19 cellular contexts compared by ENCODE assay signal in genomic region chr1:3117879-3118278, GRCh38. TPM values are rescaled to one million over a fixed set of nuclear protein-coding genes. Genes with fewer than 3 reads are reported as not detected.
"Had no signal": no experiment of that assay in that cellular context is flagged by ENCODE, and none has a peak within 500 bp of the region (broad histone marks: within the 10 kb centered on the region; RNA-seq: fewer than 3 reads in every experiment).

No MANE protein-coding gene starts in this region.

- DNase-seq: cortex of kidney; effector memory CD8-positive, alpha-beta T cell; left ventricle myocardium superior; lower lobe of right lung; natural killer cell; sigmoid colon; stimulated activated CD4-positive, alpha-beta T cell treated with anti-CD3 and anti-CD28 coated beads, Interleukin-2, amount 100 ng/mL, for 24 hours; stimulated activated CD4-positive, alpha-beta T cell treated with anti-CD3 and anti-CD28 coated beads, Interleukin-4, amount 100 ng/mL, for 24 hours; stimulated activated naive CD4-positive, alpha-beta T cell treated with Interleukin-2 at 50 U/mL for 16 hours; stomach; thyroid gland had no signal

- H3K4me1 ChIP-seq: lower lobe of right lung, prostate gland, right atrium auricular region had no signal

- H3K27ac ChIP-seq: lower lobe of right lung, prostate gland, right atrium auricular region, sigmoid colon, stomach, thyroid gland had no signal

- FAIRE-seq: endometrium, frontal cortex, keratinocyte had no signal

- H3K36me3 ChIP-seq: lower lobe of right lung, prostate gland, right atrium auricular region, sigmoid colon, stomach, thyroid gland had no signal

- H3K27me3 ChIP-seq: right atrium auricular region, thyroid gland had no signal

- ATAC-seq: effector memory CD8-positive, alpha-beta T cell; left ventricle myocardium superior; lower lobe of right lung; natural killer cell; stimulated activated effector memory CD8-positive, alpha-beta T cell treated with anti-CD3 and anti-CD28 coated beads, Interleukin-12 subunit alpha, Interleukin-12 subunit beta, amount 100 ng/mL, for 72 hours had no signal

- H3K4me3 ChIP-seq: lower lobe of right lung, prostate gland, right atrium auricular region, sigmoid colon, stomach, thyroid gland had no signal

- H3K9me3 ChIP-seq: lower lobe of right lung, prostate gland, right atrium auricular region, sigmoid colon, stomach, thyroid gland had no signal

RNA-seq across cellular contexts. Expression of gene PRDM16, which starts 48.9 kb away (rescaled TPM):
- total RNA-seq: dermis microvascular lymphatic vessel endothelial cell, mononuclear cell had no signal
